In the genomic region with DNA sequence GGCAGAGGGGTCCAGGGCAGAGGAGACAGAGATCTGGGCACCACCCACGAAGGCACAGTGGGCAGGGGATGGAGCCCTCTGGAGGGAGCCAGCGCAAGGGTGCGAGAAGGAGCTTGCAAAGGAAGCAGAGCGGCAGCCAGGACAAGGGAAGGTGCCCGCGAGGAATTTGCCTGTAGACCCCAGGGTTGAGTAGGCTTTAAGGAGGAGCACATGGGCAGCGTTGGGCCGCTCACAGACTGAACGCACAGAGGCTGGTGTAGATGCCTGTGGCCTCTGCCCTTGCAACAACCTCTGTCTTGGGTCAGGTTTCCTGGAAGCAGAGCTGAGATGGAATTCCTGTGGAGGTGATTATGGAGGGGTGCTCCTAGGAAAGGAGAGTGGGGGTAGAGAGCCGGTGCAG, we compare ENCODE assay signal across 6 cellular contexts. TPM values are rescaled to one million over a fixed set of nuclear protein-coding genes. Genes with fewer than 3 reads are reported as not detected.
A peak's percentile ranks its signal among the peaks of the same experiment; 100 is the strongest.
DNase-seq lines count a peak whose midpoint lies in the region; ATAC-seq, FAIRE-seq and TF ChIP-seq lines count a peak whose summit lies in the region.
"Not testable (repeated sequence)": the region's sequence is repeated elsewhere in the genome, so short reads cannot be mapped to it uniquely, and the experiment has no call there.

No MANE protein-coding gene starts in this region.

- DNase-seq in CD14-positive monocyte (ENCODE audit: low spot score) (peak; percentile 41), Karpas-422 (peak; percentile 1), kidney (peak; percentile 8), right lobe of liver (peak in 2 of 3 donors; percentile 7 to 43), posterior vena cava (ENCODE audit: low spot score) (peak; percentile 70), aorta (peak; percentile 19 to 33)

- peaks cover 15% of the 10 kb centered on the region for H3K4me1 Mint-ChIP-seq in CD14-positive monocyte

- H3K27me3 ChIP-seq in Karpas-422 (ENCODE audit: low read length); right lobe of liver; aorta (ENCODE audit: control insufficient read depth in 1 of 2, insufficient read depth in 2 of 2, low read length in 1 of 2): not testable (repeated sequence)

- not testable (repeated sequence) for H3K27ac Mint-ChIP-seq in CD14-positive monocyte

- WGBS in right lobe of liver (ENCODE audit: insufficient coverage, low coverage, low lambda C conversion rate, missing lambda C conversion rate): 88% methylated on average over 3 of the region's 10 CpGs
- 84 to 86% methylated on average over 8 to 10 of the region's 10 CpGs for WGBS in aorta, 2 donors

- H3K27me3 Mint-ChIP-seq in CD14-positive monocyte (ENCODE audit: low read depth in 3 of 3): peaks cover 0 to 17% (median 11%) of the 10 kb centered on the region in 3 donors

- not testable (repeated sequence) for H3K9ac ChIP-seq in Karpas-422 (ENCODE audit: low read length); kidney (ENCODE audit: low read length in 2 of 2)

- H3K79me2 ChIP-seq in Karpas-422 (ENCODE audit: low read length): peaks cover 13% of the 10 kb centered on the region

- not testable (repeated sequence) for TF ChIP-seq POLR2A in right lobe of liver (IDR thresholded peaks at IDR 0.05)

- FAIRE-seq in kidney (lab: Jason Lieb, UNC): not testable (repeated sequence)

- H3K36me3 ChIP-seq in Karpas-422 (ENCODE audit: insufficient read depth, low read length); kidney (ENCODE audit: control insufficient read depth in 1 of 2, insufficient read depth in 2 of 2, low read length in 2 of 2); right lobe of liver; aorta (ENCODE audit: control insufficient read depth in 1 of 2, insufficient read depth in 2 of 2, low read length in 1 of 2): not testable (repeated sequence)

- H3K9me3 ChIP-seq in Karpas-422 (ENCODE audit: low read length); kidney (ENCODE audit: control insufficient read depth in 1 of 2, low read length in 2 of 2); right lobe of liver; aorta (ENCODE audit: control insufficient read depth, low read length): not testable (repeated sequence)

- H3K36me3 Mint-ChIP-seq in CD14-positive monocyte: not testable (repeated sequence)

- not testable (repeated sequence) for H3K4me2 ChIP-seq in Karpas-422 (ENCODE audit: low read depth, low read length, poor library complexity, severe bottlenecking)

- intact Hi-C loops in CD14-positive monocyte (cut with micrococcal nuclease); kidney (cut with DNase I); right lobe of liver (cut with DNase I); posterior vena cava (cut with DNase I); aorta (cut with DNase I): not testable (repeated sequence)

- H3K4me1 ChIP-seq in Karpas-422 (ENCODE audit: low read length) (peaks cover 15% of the 10 kb centered on the region), kidney (ENCODE audit: control insufficient read depth in 1 of 2, insufficient read depth in 1 of 2, low read depth in 1 of 2, low read length in 2 of 2) (peaks cover 0 to 14% of the 10 kb centered on the region in 2 donors)
- not testable (repeated sequence) for H3K4me1 ChIP-seq in right lobe of liver; aorta (ENCODE audit: control insufficient read depth in 1 of 2, insufficient read depth in 2 of 2, low read length in 2 of 2)

- H3K9me3 Mint-ChIP-seq in CD14-positive monocyte: peaks cover 6 to 25% (median 13%) of the 10 kb centered on the region in 7 donors

- not testable (repeated sequence) for H2AFZ ChIP-seq in Karpas-422 (ENCODE audit: low read length)

- H4K20me1 ChIP-seq in Karpas-422 (ENCODE audit: insufficient read depth, low read depth, low read length): not testable (repeated sequence)

- not testable (repeated sequence) for H3K27ac ChIP-seq in Karpas-422 (ENCODE audit: low read length); kidney (ENCODE audit: low read depth in 2 of 2, low read length in 2 of 2); right lobe of liver; aorta (ENCODE audit: low read depth in 1 of 2, low read length in 2 of 2)

- not testable (repeated sequence) for H3K4me3 ChIP-seq in Karpas-422 (ENCODE audit: low read length); kidney (ENCODE audit: low read length in 2 of 2); right lobe of liver; aorta (ENCODE audit: low read length in 2 of 2)

- TF ChIP-seq CTCF in CD14-positive monocyte (IDR thresholded peaks at IDR 0.05); kidney (IDR thresholded peaks at IDR 0.05; ENCODE audit: borderline replicate concordance, extremely low read depth, insufficient read depth); right lobe of liver (IDR thresholded peaks at IDR 0.05): not testable (repeated sequence)

- not testable (repeated sequence) for H3K4me3 Mint-ChIP-seq in CD14-positive monocyte

- not testable (repeated sequence) for H3K9me2 ChIP-seq in Karpas-422 (replicated peaks; ENCODE audit: insufficient read depth, low read length)

- ATAC-seq in right lobe of liver; aorta (ENCODE audit: low FRiP score): not testable (repeated sequence)

RNA-seq across cellular contexts. Expression of gene LRPAP1, which starts 3.6 kb away (rescaled TPM):
- 100 to 1,000 TPM; 169 to 180 TPM for polyA plus RNA-seq in CD14-positive monocyte
- 15.3 and 57.2 TPM in 2 replicates for total RNA-seq in Karpas-422 (2014; rRNA removed; shearing (Covaris generic); ENCODE audit: low replicate concordance)
- total RNA-seq in kidney: 204 TPM
- polyA plus RNA-seq in kidney (ENCODE audit: insufficient read depth, low read depth, low replicate concordance): 373 TPM
- total RNA-seq in right lobe of liver: 100 to 1,000 TPM in 1 of 6 experiments, 10 to 100 TPM in 5; 63.4 to 108 (median 85.3) TPM
- total RNA-seq in posterior vena cava: 100 to 1,000 TPM in 1 of 2 donors, 10 to 100 TPM in 1; 97.9 to 147 TPM
- total RNA-seq in aorta: 100 to 1,000 TPM; 128 to 136 TPM
- polyA plus RNA-seq in aorta: 100 to 1,000 TPM in 1 of 2 donors, 10 to 100 TPM in 1; 95.4 to 196 TPM

Comparison
In these comparisons a context has a peak if more than half of its experiments do, and no peak if none do; other contexts are left out.
1. DNase-seq: peak in every context shown above with its lines; median percentile 70 in posterior vena cava; 41 in CD14-positive monocyte; 26 in aorta; 25 in right lobe of liver; 8 in kidney; 1 in Karpas-422.